ENCODE assay signal across 1 cellular context in genomic region chr5:151098185-151098813, GRCh38.
TF ChIP-seq lines count a peak whose summit lies in the region.

No MANE protein-coding gene starts in this region.

TF ChIP-seq in GM12878, 131 proteins besides CTCF, POLR2A, EP300 and RAD21 (continued from another document and continues in another):
- TF ChIP-seq BCLAF1 (IDR thresholded peaks at IDR 0.05) = no peak
- TF ChIP-seq SRF (IDR thresholded peaks at IDR 0.05; ENCODE audit: low read depth in 2 of 2, low read length in 2 of 2) = no peak
- no peak for TF ChIP-seq TCF7 (IDR thresholded peaks at IDR 0.05; ENCODE audit: borderline replicate concordance)
- TF ChIP-seq NBN (IDR thresholded peaks at IDR 0.05) = peak; percentile 41; the same call in 1 of the 2 replicates
- TF ChIP-seq ESRRA (IDR thresholded peaks at IDR 0.05; ENCODE audit: low read length) = no peak
- TF ChIP-seq HDAC6 (IDR thresholded peaks at IDR 0.05; ENCODE audit: unreplicated experiment) = no peak
- no peak for TF ChIP-seq ZNF207 (IDR thresholded peaks at IDR 0.05; ENCODE audit: borderline replicate concordance)
- no peak for TF ChIP-seq RB1 (IDR thresholded peaks at IDR 0.05; ENCODE audit: borderline replicate concordance)
- TF ChIP-seq CUX1 (IDR thresholded peaks at IDR 0.05; ENCODE audit: insufficient replicate concordance, low read depth, low read length) = no peak
- no peak for TF ChIP-seq MEF2A (IDR thresholded peaks at IDR 0.05; ENCODE audit: insufficient read depth, low read depth, low read length)
- no peak for TF ChIP-seq TBL1XR1 (IDR thresholded peaks at IDR 0.05; ENCODE audit: low read depth, low read length)
- TF ChIP-seq GATAD2B (conservative IDR thresholded peaks at IDR 0.05; ENCODE audit: low read depth) = no peak
- TF ChIP-seq SP1 (IDR thresholded peaks at IDR 0.05; ENCODE audit: low read depth, low read length) = no peak
- peak; percentile 49 for TF ChIP-seq PKNOX1 (IDR thresholded peaks at IDR 0.05)
- TF ChIP-seq HCFC1 (IDR thresholded peaks at IDR 0.05; ENCODE audit: low read length) = no peak
- TF ChIP-seq CEBPZ (IDR thresholded peaks at IDR 0.05; ENCODE audit: low read depth, low read length) = no peak
- 0 out of 2 replicates have a peak, but pooled peaks have one; percentile 59 for TF ChIP-seq FOXM1 (IDR thresholded peaks at IDR 0.05; ENCODE audit: low read depth, low read length)
- TF ChIP-seq SMAD1 (IDR thresholded peaks at IDR 0.05; ENCODE audit: low read depth, partially characterized antibody) = no peak
- no peak for TF ChIP-seq PRDM15 (CRISPR knock-in tag; IDR thresholded peaks at IDR 0.05)
- TF ChIP-seq ZNF217 (IDR thresholded peaks at IDR 0.05) = no peak
- TF ChIP-seq TCF12 (IDR thresholded peaks at IDR 0.05; ENCODE audit: low read depth, low read length) = 0 out of 2 replicates have a peak, but pooled peaks have one; percentile 53
- no peak for TF ChIP-seq SMARCA5 (IDR thresholded peaks at IDR 0.05)
- TF ChIP-seq NFYA (IDR thresholded peaks at IDR 0.05; ENCODE audit: borderline replicate concordance, low read depth, low read length) = no peak
- no peak for TF ChIP-seq NRF1 (conservative IDR thresholded peaks at IDR 0.05; ENCODE audit: low read depth, low read length)
- TF ChIP-seq RCOR1 (conservative IDR thresholded peaks at IDR 0.05; ENCODE audit: low read depth, low read length) = peak; percentile 73; the same call in 1 of the 2 replicates
- TF ChIP-seq ETV6 (conservative IDR thresholded peaks at IDR 0.05 in 1 of 2, IDR thresholded peaks at IDR 0.05 in 1 of 2; ENCODE audit: borderline replicate concordance in 1 of 2, low read depth in 1 of 2) = peak in 1 of 2 experiments; percentile 62; a peak in 2 of 4 replicates
- TF ChIP-seq E2F4 (IDR thresholded peaks at IDR 0.05; ENCODE audit: low read depth, low read length) = no peak
- TF ChIP-seq REST (IDR thresholded peaks at IDR 0.05; ENCODE audit: low read depth, low read length) = no peak
- peak; percentile 49; the same call in 1 of the 2 replicates for TF ChIP-seq NR2F1 (conservative IDR thresholded peaks at IDR 0.05)
- no peak for TF ChIP-seq RFX5 (IDR thresholded peaks at IDR 0.05; ENCODE audit: low read depth, low read length)
- TF ChIP-seq E4F1 (IDR thresholded peaks at IDR 0.05; ENCODE audit: borderline replicate concordance, partially characterized antibody) = no peak
